Comparison of ENCODE assay signal across 24 cellular contexts in the genomic region with DNA sequence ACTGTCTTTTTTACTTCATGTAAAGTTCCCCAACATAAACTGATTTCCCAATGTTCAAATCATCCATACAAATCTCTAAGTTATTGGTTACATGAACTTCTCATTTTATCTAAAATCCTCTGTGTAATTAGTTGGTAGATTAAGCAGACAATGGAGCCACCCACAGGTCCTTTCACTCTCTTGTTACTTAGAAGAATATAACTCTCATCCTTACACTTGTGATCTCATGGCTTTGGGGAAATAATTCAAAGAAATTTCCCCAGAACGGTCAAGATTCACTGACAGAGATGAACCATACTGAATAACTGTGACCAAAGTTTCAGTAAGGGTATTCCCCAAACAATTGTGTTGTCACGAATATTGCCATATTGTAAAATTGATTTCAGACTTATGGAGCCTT.
"Had no signal": no experiment of that assay in that cellular context is flagged by ENCODE, and none has a peak within 500 bp of the region (broad histone marks: within the 10 kb centered on the region; RNA-seq: fewer than 3 reads in every experiment).

No MANE protein-coding gene starts in this region.

- H3K36me3 Mint-ChIP-seq: mesothelial cell of epicardium; naive B cell; natural killer cell treated with Interleukin-12 subunit alpha and Interleukin-12 subunit beta and Interleukin-15 and Interleukin-18, amount 100 ng/mL, for 72 hours; stimulated activated memory B cell treated with anti-CD40 and anti-IgM and Interleukin-4, amounts not matched to agents 10 μg/mL and 1 μg/mL and 100 μg/mL, for 72 hours; type B pancreatic cell had no signal

- ATAC-seq: esophagus mucosa; foreskin keratinocyte; gastroesophageal sphincter; heart left ventricle; left cardiac atrium; left lung; mucosa of descending colon; natural killer cell treated with Interleukin-12 subunit alpha and Interleukin-12 subunit beta and Interleukin-15 and Interleukin-18, amount 100 ng/mL, for 72 hours; right cardiac atrium; stimulated activated memory B cell treated with anti-CD40 and anti-IgM and Interleukin-4, amounts not matched to agents 10 μg/mL and 1 μg/mL and 100 μg/mL, for 72 hours; stimulated activated naive CD8-positive, alpha-beta T cell treated with anti-CD3 and anti-CD28 coated beads, Interleukin-15, Interleukin-2, amounts not matched to agents 100 U/mL and 50 U/mL, for 24 hours had no signal

- DNase-seq: dorsolateral prefrontal cortex; effector CD4-positive, alpha-beta T cell; foreskin keratinocyte; heart left ventricle; kidney; left cardiac atrium; left lung; mesenchymal stem cell; mucosa of descending colon; naive B cell; right cardiac atrium; spleen; stimulated activated CD4-positive, alpha-beta T cell treated with anti-CD3 and anti-CD28 coated beads, Interleukin-4, amount 100 ng/mL, for 4 hours; stimulated activated naive CD8-positive, alpha-beta T cell treated with anti-CD3 and anti-CD28 coated beads, Interleukin-15, Interleukin-2, amounts not matched to agents 100 U/mL and 50 U/mL, for 24 hours; substantia nigra; testis; tibial artery had no signal

- H3K27ac Mint-ChIP-seq: mesothelial cell of epicardium; naive B cell; natural killer cell treated with Interleukin-12 subunit alpha and Interleukin-12 subunit beta and Interleukin-15 and Interleukin-18, amount 100 ng/mL, for 72 hours; stimulated activated memory B cell treated with anti-CD40 and anti-IgM and Interleukin-4, amounts not matched to agents 10 μg/mL and 1 μg/mL and 100 μg/mL, for 72 hours; type B pancreatic cell had no signal

- H3K4me3 Mint-ChIP-seq: mesothelial cell of epicardium; naive B cell; natural killer cell treated with Interleukin-12 subunit alpha and Interleukin-12 subunit beta and Interleukin-15 and Interleukin-18, amount 100 ng/mL, for 72 hours; neural crest cell; stimulated activated memory B cell treated with anti-CD40 and anti-IgM and Interleukin-4, amounts not matched to agents 10 μg/mL and 1 μg/mL and 100 μg/mL, for 72 hours; type B pancreatic cell had no signal

- H3K4me1 Mint-ChIP-seq: naive B cell; stimulated activated memory B cell treated with anti-CD40 and anti-IgM and Interleukin-4, amounts not matched to agents 10 μg/mL and 1 μg/mL and 100 μg/mL, for 72 hours had no signal

- H3K9me3 Mint-ChIP-seq: type B pancreatic cell had no signal

- H3K27me3 Mint-ChIP-seq: naive B cell; natural killer cell treated with Interleukin-12 subunit alpha and Interleukin-12 subunit beta and Interleukin-15 and Interleukin-18, amount 100 ng/mL, for 72 hours; stimulated activated memory B cell treated with anti-CD40 and anti-IgM and Interleukin-4, amounts not matched to agents 10 μg/mL and 1 μg/mL and 100 μg/mL, for 72 hours; type B pancreatic cell had no signal
